ENCODE assay signal across 1 cellular context in the genomic region with DNA sequence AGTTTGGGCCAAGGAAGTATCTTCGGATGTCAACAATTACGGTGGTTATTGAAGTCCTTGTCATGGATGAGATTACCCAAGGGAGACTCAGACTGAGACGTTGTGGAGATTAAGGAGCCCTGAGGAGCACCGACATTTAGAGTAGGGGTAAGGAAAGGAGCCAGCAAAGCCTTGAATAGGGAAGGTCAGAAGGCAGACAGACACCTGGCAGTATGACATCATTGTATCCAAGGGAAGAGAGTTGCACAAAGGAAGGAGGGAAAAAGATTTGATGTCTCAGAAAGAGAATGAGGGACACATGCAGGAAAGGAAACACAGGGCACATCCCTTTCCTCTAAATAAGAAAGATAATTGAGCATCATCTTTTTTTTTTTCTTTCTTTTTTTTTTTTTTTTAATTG.
TF ChIP-seq lines count a peak whose summit lies in the region.

No MANE protein-coding gene starts in this region.

TF ChIP-seq in H1, 55 proteins besides CTCF, POLR2A, EP300 and RAD21 (continued from another document):
- TF ChIP-seq HDAC6 (IDR thresholded peaks at IDR 0.05; ENCODE audit: low read depth, low read length) (no peak), CHD1 (IDR thresholded peaks at IDR 0.05; ENCODE audit: low read depth, low read length) (no peak), POU5F1 (IDR thresholded peaks at IDR 0.05; ENCODE audit: low read depth, low read length) (no peak), SUZ12 (IDR thresholded peaks at IDR 0.05; ENCODE audit: low read length) (no peak), SAP30 (IDR thresholded peaks at IDR 0.05; ENCODE audit: insufficient read depth, insufficient replicate concordance, low read length) (no peak), POLR2AphosphoS5 (IDR thresholded peaks at IDR 0.05; ENCODE audit: low read depth, low read length) (no peak), CBX8 (IDR thresholded peaks at IDR 0.05; ENCODE audit: borderline replicate concordance, low read depth, low read length) (no peak), HDAC2 (IDR thresholded peaks at IDR 0.05; ENCODE audit: borderline replicate concordance in 1 of 2, low read depth in 2 of 2, low read length in 2 of 2) (no peak), ZNF274 (IDR thresholded peaks at IDR 0.05; ENCODE audit: borderline replicate concordance, extremely low read depth, low read length) (no peak)
